Comparison of ENCODE assay signal across 19 cellular contexts in genomic region chr18:36745219-36745975, GRCh38.
DNase-seq lines count a peak whose midpoint lies in the region; ATAC-seq and TF ChIP-seq lines count a peak whose summit lies in the region.
"Had no signal": no experiment of that assay in that cellular context is flagged by ENCODE, and none has a peak within 500 bp of the region (broad histone marks: within the 10 kb centered on the region; RNA-seq: fewer than 3 reads in every experiment).

No MANE protein-coding gene starts in this region.

- H3K27ac Mint-ChIP-seq in stimulated activated memory B cell treated with anti-CD40 and anti-IgM and Interleukin-4, amounts not matched to agents 10 μg/mL and 1 μg/mL and 100 μg/mL, for 72 hours = no peak overlapping the region
- H3K27ac Mint-ChIP-seq in T-cell = no peak overlapping the region
- H3K27ac Mint-ChIP-seq: CD4-positive, CD25-positive, alpha-beta regulatory T cell had no signal

- TF ChIP-seq CTCF in heart left ventricle (IDR thresholded peaks at IDR 0.05) (no peak), VCaP (conservative IDR thresholded peaks at IDR 0.05) (no peak)

- CTCF ChIA-PET in T-cell (lab: Charles Lee) = no interaction called here

- ATAC-seq in heart left ventricle = peak; percentile 15 to 35 (median 31)
- ATAC-seq in Right ventricle myocardium inferior = no peak
- peak; percentile 59 for ATAC-seq in stimulated activated memory B cell treated with anti-CD40 and anti-IgM and Interleukin-4, amounts not matched to agents 10 μg/mL and 1 μg/mL and 100 μg/mL, for 72 hours
- ATAC-seq in T-cell (replicated peaks in 1 of 4) = no peak

- peaks cover 2% of the 10 kb centered on the region for H3K9me3 Mint-ChIP-seq in stimulated activated memory B cell treated with anti-CD40 and anti-IgM and Interleukin-4, amounts not matched to agents 10 μg/mL and 1 μg/mL and 100 μg/mL, for 72 hours
- no peaks in the 10 kb centered on the region for H3K9me3 Mint-ChIP-seq in T-cell

- POLR2A ChIA-PET in T-cell (lab: Charles Lee) = no interaction called here

- intact Hi-C loops in heart left ventricle (cut with DNase I) = loop anchor here in 1 of 10 donors (5.0 kb wide), 1 partner anchor 58 kb away; no protein-coding TSS in a partner anchor
- intact Hi-C loops in Right ventricle myocardium inferior (cut with DNase I) = no loop called here

- H3K36me3 Mint-ChIP-seq in stimulated activated memory B cell treated with anti-CD40 and anti-IgM and Interleukin-4, amounts not matched to agents 10 μg/mL and 1 μg/mL and 100 μg/mL, for 72 hours = no peaks in the 10 kb centered on the region
- H3K36me3 Mint-ChIP-seq in T-cell = no peaks in the 10 kb centered on the region
- H3K36me3 Mint-ChIP-seq: CD4-positive, CD25-positive, alpha-beta regulatory T cell had no signal

- no peak overlapping the region for H3K27ac ChIP-seq in heart left ventricle
- H3K27ac ChIP-seq in VCaP = peak overlapping the region; percentile 27; the same call in 1 of the 2 replicates
- peak overlapping the region; percentile 60 for H3K27ac ChIP-seq in epithelial cell of prostate

- H3K9me3 ChIP-seq in heart left ventricle = no peaks in the 10 kb centered on the region
- H3K9me3 ChIP-seq: BE2C had no signal

- peaks cover 30% of the 10 kb centered on the region for H3K27me3 Mint-ChIP-seq in stimulated activated memory B cell treated with anti-CD40 and anti-IgM and Interleukin-4, amounts not matched to agents 10 μg/mL and 1 μg/mL and 100 μg/mL, for 72 hours
- H3K27me3 Mint-ChIP-seq in T-cell = peaks cover 9 to 18% of the 10 kb centered on the region in 2 donors

- H3K27me3 ChIP-seq in heart left ventricle = no peaks in the 10 kb centered on the region
- H3K27me3 ChIP-seq: BE2C had no signal

- no peak overlapping the region for H3K4me3 Mint-ChIP-seq in stimulated activated memory B cell treated with anti-CD40 and anti-IgM and Interleukin-4, amounts not matched to agents 10 μg/mL and 1 μg/mL and 100 μg/mL, for 72 hours
- no peak overlapping the region for H3K4me3 Mint-ChIP-seq in T-cell
- H3K4me3 Mint-ChIP-seq: CD4-positive, CD25-positive, alpha-beta regulatory T cell had no signal

- DNase-seq in heart left ventricle (no peak), Right ventricle myocardium inferior (ENCODE audit: missing footprints) (no peak), epithelial cell of prostate (ENCODE audit: low read depth, low spot score) (no peak), T1000 (lab: John Stamatoyannopoulos, UW) (no peak), T-cell (no peak)
- DNase-seq in stimulated activated CD4-positive, alpha-beta T cell treated with anti-CD3 and anti-CD28 coated beads, Interleukin-2, amount 100 ng/mL, for 24 hours = no peak
- DNase-seq: BE2C; CD4-positive, CD25-positive, alpha-beta regulatory T cell; COR-L47; DMS 273 treated with DMSO at 0.1 percent for 48 hours; HCEC 1CT; KBM-7; MV-4-11; NCI-H1417; NCI-H187; NCI-H2107; NCI-H510A treated with DMSO at 0.1 percent for 48 hours had no signal

- TF ChIP-seq POLR2A in heart left ventricle (IDR thresholded peaks at IDR 0.05) = no peak

- no peak overlapping the region for H3K4me3 ChIP-seq in heart left ventricle

- peaks cover 0 to 67% (median 22%) of the 10 kb centered on the region in 9 donors for H3K36me3 ChIP-seq in heart left ventricle
- H3K36me3 ChIP-seq: BE2C had no signal

- H3K4me1 Mint-ChIP-seq in stimulated activated memory B cell treated with anti-CD40 and anti-IgM and Interleukin-4, amounts not matched to agents 10 μg/mL and 1 μg/mL and 100 μg/mL, for 72 hours = no peaks in the 10 kb centered on the region
- H3K4me1 Mint-ChIP-seq in T-cell = no peaks in the 10 kb centered on the region
- H3K4me1 Mint-ChIP-seq: CD4-positive, CD25-positive, alpha-beta regulatory T cell had no signal

- H3K4me1 ChIP-seq in heart left ventricle = no peaks in the 10 kb centered on the region
- H3K4me1 ChIP-seq: BE2C had no signal

- WGBS in heart left ventricle, 4 donors = 84 to 89% (median 89%) methylated on average over 25 of the region's 25 CpGs

Comparison
In these comparisons a context has a peak if more than half of its experiments do, and no peak if none do; other contexts are left out.
1. ATAC-seq: peak in heart left ventricle (4 of 4) and stimulated activated memory B cell treated with anti-CD40 and anti-IgM and Interleukin-4, amounts not matched to agents 10 μg/mL and 1 μg/mL and 100 μg/mL, for 72 hours (single experiment); none in Right ventricle myocardium inferior (single experiment) and T-cell (0 of 4).
2. H3K27ac ChIP-seq: peak in VCaP (single experiment) and epithelial cell of prostate (single experiment); none in heart left ventricle (0 of 12).